In the genomic region with DNA sequence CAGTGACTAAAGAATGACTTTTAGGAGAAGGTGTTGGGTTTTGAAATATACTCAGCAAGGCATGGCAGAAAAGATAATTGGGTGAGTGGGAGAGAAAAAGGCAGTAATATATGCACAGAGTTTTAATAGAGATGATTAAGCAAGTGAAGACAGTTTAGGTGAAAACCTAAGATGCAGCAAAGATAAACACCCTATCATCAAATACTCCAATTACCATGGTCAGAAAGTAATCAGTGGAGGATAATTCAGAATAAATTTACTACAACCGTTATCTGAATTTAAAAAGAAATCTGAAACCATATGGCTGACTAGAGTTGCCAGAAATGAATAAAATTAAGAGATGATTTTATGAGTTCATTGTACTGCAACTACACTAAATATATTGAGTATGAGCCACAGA, we compare ENCODE assay signal across 23 cellular contexts.
"Had no signal": no experiment of that assay in that cellular context is flagged by ENCODE, and none has a peak within 500 bp of the region (broad histone marks: within the 10 kb centered on the region; RNA-seq: fewer than 3 reads in every experiment).

No MANE protein-coding gene starts in this region.

- H3K4me3 ChIP-seq: pancreas, prostate gland, right lobe of liver, sigmoid colon, stomach, thoracic aorta, thyroid gland, tibial nerve, upper lobe of left lung, vagina had no signal

- H3K4me1 ChIP-seq: pancreas, prostate gland, thyroid gland, tibial nerve, upper lobe of left lung, vagina had no signal

- DNase-seq: nephron progenitor cell; nucleus accumbens; pancreas; right cardiac atrium; right lobe of liver; sigmoid colon; small intestine; stimulated activated CD4-positive, alpha-beta T cell treated with anti-CD3 and anti-CD28 coated beads, Interleukin-15, amount 100 ng/mL, for 24 hours; stimulated activated CD4-positive, alpha-beta T cell treated with anti-CD3 and anti-CD28 coated beads, Interleukin-2, amount 100 ng/mL, for 24 hours; stimulated activated CD4-positive, alpha-beta T cell treated with anti-CD3 and anti-CD28 coated beads, Interleukin-2, amount 100 ng/mL, for 48 hours; stimulated activated CD4-positive, alpha-beta T cell treated with anti-CD3 and anti-CD28 coated beads, Interleukin-4, amount 100 ng/mL, for 24 hours; stimulated activated naive B cell treated with anti-CD40 and anti-IgM and Interleukin-4, amounts not matched to agents 10 μg/mL and 1 μg/mL and 100 μg/mL, for 72 hours; stimulated activated naive CD4-positive, alpha-beta T cell treated with Interleukin-2 at 50 U/mL for 16 hours; stomach; thyroid gland; trophoblast cell; upper lobe of left lung had no signal

- H3K36me3 ChIP-seq: neutrophil, pancreas, prostate gland, right lobe of liver, sigmoid colon, stomach, thoracic aorta, thyroid gland, tibial nerve, upper lobe of left lung, vagina had no signal

- H3K27ac ChIP-seq: neutrophil, pancreas, prostate gland, right lobe of liver, sigmoid colon, stomach, thoracic aorta, thyroid gland, tibial nerve, upper lobe of left lung, vagina had no signal

- H3K9me3 ChIP-seq: neutrophil, pancreas, prostate gland, right lobe of liver, sigmoid colon, stomach, thoracic aorta, thyroid gland, tibial nerve, upper lobe of left lung, vagina had no signal

- FAIRE-seq: pancreas, small intestine, urothelium cell line had no signal
